Comparison of ENCODE assay signal across 1 cellular context in the genomic region with DNA sequence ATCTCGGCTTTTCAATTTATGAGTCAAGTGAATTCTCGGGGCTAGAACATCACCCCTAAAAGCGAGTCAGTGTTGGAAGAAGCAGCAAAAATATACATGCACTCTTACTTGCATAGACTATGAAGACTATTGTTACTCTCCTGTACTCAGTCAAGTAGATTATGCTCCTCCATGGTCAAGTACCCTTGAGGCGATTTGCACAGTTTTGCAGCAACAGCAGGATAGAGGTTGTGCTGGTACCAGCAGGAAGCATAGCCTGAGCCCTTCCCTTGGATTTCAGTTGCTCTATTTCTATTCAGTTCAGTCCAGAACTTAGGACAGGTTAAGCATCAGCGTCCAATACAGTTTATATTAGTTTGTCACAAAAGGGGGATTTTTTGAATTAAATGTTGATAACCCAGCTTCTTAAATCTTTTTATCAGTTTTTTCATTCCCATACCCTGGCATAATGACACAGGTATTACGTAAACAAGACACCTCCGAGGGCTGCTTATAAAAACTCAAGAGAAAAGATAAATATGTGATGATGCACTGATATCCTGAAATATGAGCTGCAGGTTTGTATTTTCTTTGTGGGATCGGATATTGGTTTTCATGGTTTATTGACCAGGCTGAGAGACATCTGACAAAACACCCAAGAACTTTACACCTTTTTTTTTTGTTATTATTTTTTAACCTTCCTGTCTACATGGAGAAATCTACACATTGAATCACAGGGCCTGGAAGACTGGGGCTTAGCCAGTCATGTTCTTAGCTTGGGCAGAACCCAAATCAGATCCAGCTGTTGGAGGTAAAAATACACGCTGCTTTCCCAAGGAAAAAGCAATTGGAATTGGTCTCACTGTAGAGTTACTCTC.
TF ChIP-seq lines count a peak whose summit lies in the region.

No MANE protein-coding gene starts in this region.

TF ChIP-seq in WTC11, 78 proteins besides CTCF, POLR2A, EP300 and RAD21 (continued from another document):
- TF ChIP-seq, protein P1, sequence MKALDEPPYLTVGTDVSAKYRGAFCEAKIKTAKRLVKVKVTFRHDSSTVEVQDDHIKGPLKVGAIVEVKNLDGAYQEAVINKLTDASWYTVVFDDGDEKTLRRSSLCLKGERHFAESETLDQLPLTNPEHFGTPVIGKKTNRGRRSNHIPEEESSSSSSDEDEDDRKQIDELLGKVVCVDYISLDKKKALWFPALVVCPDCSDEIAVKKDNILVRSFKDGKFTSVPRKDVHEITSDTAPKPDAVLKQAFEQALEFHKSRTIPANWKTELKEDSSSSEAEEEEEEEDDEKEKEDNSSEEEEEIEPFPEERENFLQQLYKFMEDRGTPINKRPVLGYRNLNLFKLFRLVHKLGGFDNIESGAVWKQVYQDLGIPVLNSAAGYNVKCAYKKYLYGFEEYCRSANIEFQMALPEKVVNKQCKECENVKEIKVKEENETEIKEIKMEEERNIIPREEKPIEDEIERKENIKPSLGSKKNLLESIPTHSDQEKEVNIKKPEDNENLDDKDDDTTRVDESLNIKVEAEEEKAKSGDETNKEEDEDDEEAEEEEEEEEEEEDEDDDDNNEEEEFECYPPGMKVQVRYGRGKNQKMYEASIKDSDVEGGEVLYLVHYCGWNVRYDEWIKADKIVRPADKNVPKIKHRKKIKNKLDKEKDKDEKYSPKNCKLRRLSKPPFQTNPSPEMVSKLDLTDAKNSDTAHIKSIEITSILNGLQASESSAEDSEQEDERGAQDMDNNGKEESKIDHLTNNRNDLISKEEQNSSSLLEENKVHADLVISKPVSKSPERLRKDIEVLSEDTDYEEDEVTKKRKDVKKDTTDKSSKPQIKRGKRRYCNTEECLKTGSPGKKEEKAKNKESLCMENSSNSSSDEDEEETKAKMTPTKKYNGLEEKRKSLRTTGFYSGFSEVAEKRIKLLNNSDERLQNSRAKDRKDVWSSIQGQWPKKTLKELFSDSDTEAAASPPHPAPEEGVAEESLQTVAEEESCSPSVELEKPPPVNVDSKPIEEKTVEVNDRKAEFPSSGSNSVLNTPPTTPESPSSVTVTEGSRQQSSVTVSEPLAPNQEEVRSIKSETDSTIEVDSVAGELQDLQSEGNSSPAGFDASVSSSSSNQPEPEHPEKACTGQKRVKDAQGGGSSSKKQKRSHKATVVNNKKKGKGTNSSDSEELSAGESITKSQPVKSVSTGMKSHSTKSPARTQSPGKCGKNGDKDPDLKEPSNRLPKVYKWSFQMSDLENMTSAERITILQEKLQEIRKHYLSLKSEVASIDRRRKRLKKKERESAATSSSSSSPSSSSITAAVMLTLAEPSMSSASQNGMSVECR (CRISPR knock-in tag; IDR thresholded peaks at IDR 0.05; ENCODE audit: borderline replicate concordance), result no peak
- TF ChIP-seq CREB1 (CRISPR knock-in tag; IDR thresholded peaks at IDR 0.05) (no peak), ESRRA (CRISPR knock-in tag; IDR thresholded peaks at IDR 0.05; ENCODE audit: borderline replicate concordance) (no peak), KAT7 (CRISPR knock-in tag; IDR thresholded peaks at IDR 0.05; ENCODE audit: borderline replicate concordance) (no peak), ERG (CRISPR knock-in tag; IDR thresholded peaks at IDR 0.05) (no peak), ZNF416 (CRISPR knock-in tag; IDR thresholded peaks at IDR 0.05) (no peak), NFE2L1 (CRISPR knock-in tag; IDR thresholded peaks at IDR 0.05) (no peak), CREM (CRISPR knock-in tag; IDR thresholded peaks at IDR 0.05) (no peak), NR1H2 (CRISPR knock-in tag; IDR thresholded peaks at IDR 0.05) (no peak), ZNF317 (CRISPR knock-in tag; IDR thresholded peaks at IDR 0.05; ENCODE audit: borderline replicate concordance, low read depth) (no peak), FOXJ3 (CRISPR knock-in tag; IDR thresholded peaks at IDR 0.05; ENCODE audit: borderline replicate concordance) (no peak)
- TF ChIP-seq, protein P2, sequence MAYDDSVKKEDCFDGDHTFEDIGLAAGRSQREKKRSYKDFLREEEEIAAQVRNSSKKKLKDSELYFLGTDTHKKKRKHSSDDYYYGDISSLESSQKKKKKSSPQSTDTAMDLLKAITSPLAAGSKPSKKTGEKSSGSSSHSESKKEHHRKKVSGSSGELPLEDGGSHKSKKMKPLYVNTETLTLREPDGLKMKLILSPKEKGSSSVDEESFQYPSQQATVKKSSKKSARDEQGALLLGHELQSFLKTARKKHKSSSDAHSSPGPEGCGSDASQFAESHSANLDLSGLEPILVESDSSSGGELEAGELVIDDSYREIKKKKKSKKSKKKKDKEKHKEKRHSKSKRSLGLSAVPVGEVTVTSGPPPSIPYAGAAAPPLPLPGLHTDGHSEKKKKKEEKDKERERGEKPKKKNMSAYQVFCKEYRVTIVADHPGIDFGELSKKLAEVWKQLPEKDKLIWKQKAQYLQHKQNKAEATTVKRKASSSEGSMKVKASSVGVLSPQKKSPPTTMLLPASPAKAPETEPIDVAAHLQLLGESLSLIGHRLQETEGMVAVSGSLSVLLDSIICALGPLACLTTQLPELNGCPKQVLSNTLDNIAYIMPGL (CRISPR knock-in tag; IDR thresholded peaks at IDR 0.05), result no peak
- TF ChIP-seq, protein P3, sequence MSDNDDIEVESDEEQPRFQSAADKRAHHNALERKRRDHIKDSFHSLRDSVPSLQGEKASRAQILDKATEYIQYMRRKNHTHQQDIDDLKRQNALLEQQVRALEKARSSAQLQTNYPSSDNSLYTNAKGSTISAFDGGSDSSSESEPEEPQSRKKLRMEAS (CRISPR knock-in tag; IDR thresholded peaks at IDR 0.05), result no peak
